ENCODE assay signal across 22 cellular contexts in genomic region chrY:26555015-26555414, GRCh38.
"Had no signal": no experiment of that assay in that cellular context is flagged by ENCODE, and none has a peak within 500 bp of the region (broad histone marks: within the 10 kb centered on the region; RNA-seq: fewer than 3 reads in every experiment).

No MANE protein-coding gene starts in this region.

- H3K27me3 Mint-ChIP-seq: dendritic cell treated with granulocyte-macrophage colony-stimulating factor and Interleukin-4, amounts not matched to agents 40 ng/mL and 50 ng/mL, for 4 days; effector memory CD8-positive, alpha-beta T cell had no signal

- DNase-seq: colonic mucosa; cortex of kidney; dermis blood vessel endothelial cell; dorsolateral prefrontal cortex; effector CD4-positive, alpha-beta T cell; effector CD8-positive, alpha-beta T cell; effector memory CD4-positive, alpha-beta T cell; effector memory CD8-positive, alpha-beta T cell; endodermal cell; erythroblast; esophagus squamous epithelium; foreskin fibroblast; foreskin keratinocyte; foreskin melanocyte; gastrocnemius medialis; glutamatergic neuron; head of caudate nucleus; heart left ventricle; heart right ventricle had no signal

- H3K27ac Mint-ChIP-seq: dendritic cell treated with granulocyte-macrophage colony-stimulating factor and Interleukin-4, amounts not matched to agents 40 ng/mL and 50 ng/mL, for 4 days; effector memory CD8-positive, alpha-beta T cell; endodermal cell had no signal

- ATAC-seq: effector memory CD8-positive, alpha-beta T cell; esophagus mucosa; foreskin keratinocyte; gastrocnemius medialis; gastroesophageal sphincter; heart left ventricle; heart right ventricle had no signal

- H3K9me3 Mint-ChIP-seq: dendritic cell treated with granulocyte-macrophage colony-stimulating factor and Interleukin-4, amounts not matched to agents 40 ng/mL and 50 ng/mL, for 4 days; endodermal cell had no signal

- H3K4me3 Mint-ChIP-seq: dendritic cell treated with granulocyte-macrophage colony-stimulating factor and Interleukin-4, amounts not matched to agents 40 ng/mL and 50 ng/mL, for 4 days; effector memory CD8-positive, alpha-beta T cell; endodermal cell had no signal

- H3K4me1 Mint-ChIP-seq: endodermal cell had no signal
